In the genomic region with DNA sequence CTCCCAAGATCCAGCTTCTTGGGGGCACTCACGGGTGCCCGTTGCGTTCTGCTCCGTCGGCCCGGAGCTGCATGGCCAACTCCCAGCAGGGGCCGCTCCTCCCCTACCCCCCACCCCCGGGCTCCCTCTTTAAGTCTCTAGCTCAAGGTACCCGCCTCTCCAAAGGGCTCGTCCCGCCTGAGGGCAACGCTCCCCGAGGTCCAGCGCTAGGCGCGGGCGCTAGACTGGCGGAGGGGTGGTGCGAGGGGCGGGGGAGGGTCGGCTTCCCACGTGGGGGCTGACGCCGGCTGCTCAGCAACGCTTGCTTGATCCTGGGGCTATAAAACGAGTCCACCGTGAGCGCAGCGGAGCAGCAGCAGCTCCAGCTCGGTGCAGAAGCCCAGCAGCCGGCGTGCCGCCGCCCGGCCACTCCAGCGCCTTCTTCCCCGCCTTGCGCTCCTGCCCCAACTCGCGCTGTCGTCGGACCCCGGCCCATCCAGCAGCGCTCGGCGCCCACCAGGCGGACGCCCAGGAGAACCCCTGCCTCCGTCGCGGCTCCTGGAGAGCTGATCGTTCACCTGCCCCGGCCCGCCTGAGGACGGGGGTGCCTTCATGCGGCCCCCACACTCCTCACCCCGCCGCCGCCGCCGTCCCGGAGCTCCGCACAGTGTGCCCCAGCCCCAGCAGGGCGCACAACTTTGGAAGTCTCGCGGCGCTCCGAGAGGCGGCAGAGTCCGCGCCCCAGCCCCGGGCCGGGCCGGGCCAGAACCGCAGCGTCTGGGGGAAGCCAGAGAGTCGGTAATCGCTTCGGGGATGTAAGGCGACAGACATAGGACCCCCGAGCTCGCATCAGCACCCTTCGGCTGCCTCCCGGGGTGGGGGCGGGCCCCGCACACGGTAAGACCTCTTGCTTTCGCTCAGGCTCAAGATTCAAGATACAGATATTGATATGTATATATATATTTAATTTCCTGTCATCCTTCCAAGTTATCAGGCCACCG, we compare ENCODE assay signal across 8 cellular contexts. TPM values are rescaled to one million over a fixed set of nuclear protein-coding genes. Genes with fewer than 3 reads are reported as not detected.
DNase-seq lines count a peak whose midpoint lies in the region; ATAC-seq and TF ChIP-seq lines count a peak whose summit lies in the region.

Gene ADRA2A (plus strand): TSS at position 348 of the 980 bp plus-strand sequence. CDS start 968 bp downstream, outside the sequence.

- TF ChIP-seq CTCF in chondrocyte (IDR thresholded peaks at IDR 0.05), result no peak

- peak within 1 kb of the TSS; percentile 67 for H3K4me3 Mint-ChIP-seq in chondrocyte (ENCODE audit: unreplicated experiment)

- H3K9ac ChIP-seq in SK-N-MC (ENCODE audit: insufficient read length), result no peak within 1 kb of the TSS

- peak; percentile 68 for ATAC-seq in left lobe of liver
- ATAC-seq in stimulated activated naive CD8-positive, alpha-beta T cell treated with anti-CD3 and anti-CD28 coated beads, Interleukin-15, Interleukin-2, amounts not matched to agents 100 U/mL and 50 U/mL, for 24 hours, result peak; percentile 45
- ATAC-seq in HG03196 (IDR thresholded peaks at IDR 0.05; ENCODE audit: unreplicated experiment), result no peak

- H3K36me3 ChIP-seq in SK-N-MC (ENCODE audit: insufficient read depth, low read length), result no peaks in the 10 kb centered on the region

- H3K27ac Mint-ChIP-seq in chondrocyte (ENCODE audit: unreplicated experiment), result no peak within 1 kb of the TSS

- peaks cover 12% of the 10 kb centered on the region for H3K4me1 Mint-ChIP-seq in chondrocyte (ENCODE audit: low read depth)

- H3K9me3 Mint-ChIP-seq in chondrocyte (ENCODE audit: low read depth), result no peaks in the 10 kb centered on the region

- peak within 1 kb of the TSS; percentile 71 for H3K4me3 ChIP-seq in SK-N-MC

- no peaks in the 10 kb centered on the region for H3K9me3 ChIP-seq in SK-N-MC (ENCODE audit: low read depth, low read length)

- H3K36me3 Mint-ChIP-seq in chondrocyte (ENCODE audit: low read depth), result no peaks in the 10 kb centered on the region

- DNase-seq in NCI-H2029 (lab: John Stamatoyannopoulos, UW) (peak; percentile 44), NCI-H2029 treated with DMSO at 0.1 percent for 48 hours (lab: John Stamatoyannopoulos, UW) (no peak), HT-29 (ENCODE audit: low spot score) (peak; percentile 81), SK-N-MC (ENCODE audit: low read depth, low spot score) (no peak), chondrocyte (ENCODE audit: low spot score) (no peak), left lobe of liver (ENCODE audit: low spot score) (no peak)
- DNase-seq in stimulated activated naive CD8-positive, alpha-beta T cell treated with anti-CD3 and anti-CD28 coated beads, Interleukin-15, Interleukin-2, amounts not matched to agents 100 U/mL and 50 U/mL, for 24 hours, result peak; percentile 25

- H3K27me3 Mint-ChIP-seq in chondrocyte (ENCODE audit: low read depth), result peaks cover 61% of the 10 kb centered on the region

- no peak within 1 kb of the TSS for H3K27ac ChIP-seq in SK-N-MC

RNA-seq across cellular contexts. Expression of gene ADRA2A, which starts in this region (rescaled TPM):
- 16.3 and 20.5 TPM in 2 replicates for total RNA-seq in HT-29 (2014; rRNA removed; shearing (Covaris generic))
- total RNA-seq in chondrocyte (0.07 to 0.17 TPM in 2 of 3 replicates, not detected in the other), left lobe of liver (0.53 TPM)

Comparison
In these comparisons a context has a peak if more than half of its experiments do, and no peak if none do; other contexts are left out.
1. RNA of gene ADRA2A (total RNA-seq): 16.3 to 20.5 TPM in HT-29; 0.53 TPM in left lobe of liver (single experiment) and 0.07 to 0.17 TPM in chondrocyte; every median in the first group is over 10 times any median in the second.
2. DNase-seq: peak in NCI-H2029 (single experiment), HT-29 (single experiment) and stimulated activated naive CD8-positive, alpha-beta T cell treated with anti-CD3 and anti-CD28 coated beads, Interleukin-15, Interleukin-2, amounts not matched to agents 100 U/mL and 50 U/mL, for 24 hours (single experiment); none in NCI-H2029 treated with DMSO at 0.1 percent for 48 hours (single experiment), SK-N-MC (single experiment), chondrocyte (single experiment) and left lobe of liver (single experiment).
3. Peak in ATAC-seq in left lobe of liver; RNA of the gene not detected or under 1 TPM.